In genomic region chr12:65622056-65622455, GRCh38 we compare ENCODE assay signal across 24 cellular contexts.
"Had no signal": no experiment of that assay in that cellular context is flagged by ENCODE, and none has a peak within 500 bp of the region (broad histone marks: within the 10 kb centered on the region; RNA-seq: fewer than 3 reads in every experiment).

No MANE protein-coding gene starts in this region.

- H3K27ac Mint-ChIP-seq: activated CD4-positive, alpha-beta memory T cell treated with anti-CD3 and anti-CD28 coated beads, Interleukin-2, amount 10 ng/mL, durations not matched to agents 7 days and 5 days; activated CD4-positive, alpha-beta T cell treated with anti-CD3 and anti-CD28 coated beads, Interleukin-2, amount 10 ng/mL, durations not matched to agents 7 days and 5 days; activated naive CD8-positive, alpha-beta T cell treated with anti-CD3 and anti-CD28 coated beads, Interleukin-2, amount 10 ng/mL, durations not matched to agents 7 days and 5 days; T-helper 17 cell had no signal

- H3K4me3 ChIP-seq: adrenal gland, SJSA1 had no signal

- ATAC-seq: PC-3, T-helper 17 cell had no signal

- H3K27me3 ChIP-seq: SJSA1 had no signal

- H3K9me3 ChIP-seq: adrenal gland, SJSA1 had no signal

- H3K9me3 Mint-ChIP-seq: activated CD4-positive, alpha-beta memory T cell treated with anti-CD3 and anti-CD28 coated beads, Interleukin-2, amount 10 ng/mL, durations not matched to agents 7 days and 5 days; activated CD4-positive, alpha-beta T cell treated with anti-CD3 and anti-CD28 coated beads, Interleukin-2, amount 10 ng/mL, durations not matched to agents 7 days and 5 days; activated naive CD8-positive, alpha-beta T cell treated with anti-CD3 and anti-CD28 coated beads, Interleukin-2, amount 10 ng/mL, durations not matched to agents 7 days and 5 days had no signal

- DNase-seq: activated CD4-positive, alpha-beta memory T cell treated with anti-CD3 and anti-CD28 coated beads, Interleukin-2, amount 10 ng/mL, durations not matched to agents 7 days and 5 days; activated CD4-positive, alpha-beta T cell treated with anti-CD3 and anti-CD28 coated beads, Interleukin-2, amount 10 ng/mL, durations not matched to agents 7 days and 5 days; activated CD4-positive, CD25-positive, alpha-beta regulatory T cell; activated CD8-positive, alpha-beta memory T cell treated with anti-CD3 and anti-CD28 coated beads, Interleukin-2, amount 50 U/mL, for 4 hours; activated naive CD4-positive, alpha-beta T cell treated with anti-CD3 and anti-CD28 coated beads, Interleukin-2, amount 50 U/mL, for 16 hours; activated naive CD8-positive, alpha-beta T cell treated with anti-CD3 and anti-CD28 coated beads, Interleukin-2, amount 10 ng/mL, durations not matched to agents 7 days and 5 days; activated T-cell treated with anti-CD3 and anti-CD28 coated beads, Interleukin-2, amount 50 U/mL, for 1 hour; adrenal gland; Kasumi-1; KBM-7; NCI-H1048; NCI-H146; NCI-H187 treated with DMSO at 0.1 percent for 48 hours; NCI-H2081 treated with DMSO at 0.1 percent for 48 hours; NCI-H226; NCI-H510A; NCI-H526 treated with DMSO at 0.1 percent for 48 hours; NCI-H82; NK-92 treated with Interleukin-12 subunit alpha and Interleukin-12 subunit beta, amount 100 ng/mL, for 24 hours; PC-3; SHP77; T-helper 17 cell; T1000 had no signal

- H3K27ac ChIP-seq: adrenal gland, SJSA1 had no signal

- H3K4me1 Mint-ChIP-seq: activated CD4-positive, alpha-beta memory T cell treated with anti-CD3 and anti-CD28 coated beads, Interleukin-2, amount 10 ng/mL, durations not matched to agents 7 days and 5 days; activated CD4-positive, alpha-beta T cell treated with anti-CD3 and anti-CD28 coated beads, Interleukin-2, amount 10 ng/mL, durations not matched to agents 7 days and 5 days; T-helper 17 cell had no signal

- H3K4me1 ChIP-seq: adrenal gland had no signal

- H3K4me3 Mint-ChIP-seq: activated CD4-positive, alpha-beta memory T cell treated with anti-CD3 and anti-CD28 coated beads, Interleukin-2, amount 10 ng/mL, durations not matched to agents 7 days and 5 days; activated CD4-positive, alpha-beta T cell treated with anti-CD3 and anti-CD28 coated beads, Interleukin-2, amount 10 ng/mL, durations not matched to agents 7 days and 5 days; activated naive CD8-positive, alpha-beta T cell treated with anti-CD3 and anti-CD28 coated beads, Interleukin-2, amount 10 ng/mL, durations not matched to agents 7 days and 5 days; T-helper 17 cell had no signal

- H3K36me3 ChIP-seq: adrenal gland, SJSA1 had no signal

- H3K36me3 Mint-ChIP-seq: activated naive CD8-positive, alpha-beta T cell treated with anti-CD3 and anti-CD28 coated beads, Interleukin-2, amount 10 ng/mL, durations not matched to agents 7 days and 5 days had no signal

- H3K27me3 Mint-ChIP-seq: activated CD4-positive, alpha-beta memory T cell treated with anti-CD3 and anti-CD28 coated beads, Interleukin-2, amount 10 ng/mL, durations not matched to agents 7 days and 5 days; T-helper 17 cell had no signal
